Comparison of ENCODE assay signal across 8 cellular contexts in genomic region chr3:15205482-15205933, GRCh38. TPM values are rescaled to one million over a fixed set of nuclear protein-coding genes. Genes with fewer than 3 reads are reported as not detected.
DNase-seq lines count a peak whose midpoint lies in the region; ATAC-seq and TF ChIP-seq lines count a peak whose summit lies in the region.

No MANE protein-coding gene starts in this region.

- H3K79me2 ChIP-seq in H9 (ENCODE audit: insufficient read depth, low read length) (no peaks in the 10 kb centered on the region), hepatocyte (peaks cover 44% of the 10 kb centered on the region)

- no peak overlapping the region for H3K4ac ChIP-seq in H9 (ENCODE audit: low read depth, low read length)

- no peak for ATAC-seq in left lobe of liver
- ATAC-seq in HG02763 (IDR thresholded peaks at IDR 0.05; ENCODE audit: unreplicated experiment), result no peak

- H3K4me2 ChIP-seq in H9 (ENCODE audit: insufficient read depth, insufficient read length, low read length) (peak overlapping the region; percentile 88), hepatocyte (peak overlapping the region; percentile 77)

- no peak overlapping the region for H2BK5ac ChIP-seq in H9 (ENCODE audit: insufficient read length, low read length)

- no peak overlapping the region for H2BK20ac ChIP-seq in H9 (ENCODE audit: low read depth, low read length, poor library complexity, severe bottlenecking)

- H3K4me1 ChIP-seq in H9 (ENCODE audit: insufficient read depth, low read length) (no peaks in the 10 kb centered on the region), hepatocyte (ENCODE audit: insufficient read depth) (peaks cover 8% of the 10 kb centered on the region)

- no peaks in the 10 kb centered on the region for H4K20me1 ChIP-seq in H9 (ENCODE audit: control insufficient read depth, insufficient read depth, insufficient read length)
- H4K20me1 ChIP-seq in hepatocyte (ENCODE audit: insufficient read depth, poor library complexity, severe bottlenecking), result peaks cover 37% of the 10 kb centered on the region

- no peak overlapping the region for H2AK5ac ChIP-seq in H9 (ENCODE audit: insufficient read length, low read length)

- H3T11ph ChIP-seq in H9 (ENCODE audit: low read length), result no peak overlapping the region

- H3K36me3 Mint-ChIP-seq in H9 (ENCODE audit: insufficient read depth in 1 of 3, low read depth in 3 of 3), result peaks cover 0 to 4% (median 2%) of the 10 kb centered on the region in 3 experiments; a peak in 2 of 7 replicates
- H3K36me3 Mint-ChIP-seq in activated CD4-positive, alpha-beta memory T cell treated with anti-CD3 and anti-CD28 coated beads for 36 hours, result peaks cover 1% of the 10 kb centered on the region

- H3K23me2 ChIP-seq in H9 (ENCODE audit: insufficient read length, low read depth, low read length, poor library complexity, severe bottlenecking), result peaks cover 8% of the 10 kb centered on the region

- H3K56ac ChIP-seq in H9 (ENCODE audit: insufficient read length, low read depth, low read length), result no peak overlapping the region

- H3K27me3 ChIP-seq in H9 (ENCODE audit: insufficient read depth, low read length) (no peaks in the 10 kb centered on the region), hepatocyte (no peaks in the 10 kb centered on the region)

- intact Hi-C loops in activated CD4-positive, alpha-beta memory T cell treated with anti-CD3 and anti-CD28 coated beads for 36 hours (cut with micrococcal nuclease), result loop anchor here (5.0 to 10.0 kb wide), 7 partner anchors 127 to 1039 kb away; partner anchors contain the start of genes EAF1, METTL6, NR2C2 and SH3BP5

- H3K4me1 Mint-ChIP-seq in H9, result peaks cover 13 to 17% of the 10 kb centered on the region in 2 experiments
- H3K4me1 Mint-ChIP-seq in activated CD4-positive, alpha-beta memory T cell treated with anti-CD3 and anti-CD28 coated beads for 36 hours (ENCODE audit: low read depth), result peaks cover 26% of the 10 kb centered on the region

- no peak overlapping the region for H3K27ac ChIP-seq in H9 (ENCODE audit: insufficient read length, low read depth, low read length)
- H3K27ac ChIP-seq in hepatocyte, result peak overlapping the region; percentile 80
- peak overlapping the region in 20 of 21 experiments; percentile 48 to 99 (median 96) for H3K27ac ChIP-seq in skin epidermis

- no peak overlapping the region for H2BK12ac ChIP-seq in H9 (ENCODE audit: insufficient read length, low read depth, low read length)

- TF ChIP-seq CTCF in H9 (conservative IDR thresholded peaks at IDR 0.05), result no peak
- TF ChIP-seq CTCF in hepatocyte (IDR thresholded peaks at IDR 0.05; ENCODE audit: poor library complexity), result no peak

- no peaks in the 10 kb centered on the region for H3K9me3 Mint-ChIP-seq in H9
- H3K9me3 Mint-ChIP-seq in activated CD4-positive, alpha-beta memory T cell treated with anti-CD3 and anti-CD28 coated beads for 36 hours, result no peaks in the 10 kb centered on the region

- H3K18ac ChIP-seq in H9 (ENCODE audit: insufficient read length, low read depth, low read length), result no peak overlapping the region

- H2AFZ ChIP-seq in H9 (ENCODE audit: low read length) (no peak overlapping the region), hepatocyte (peak overlapping the region; percentile 75)

- peak overlapping the region; percentile 30 for H3K4me3 ChIP-seq in hepatocyte
- peak overlapping the region; percentile 82 to 95 (median 91) for H3K4me3 ChIP-seq in skin epidermis

- H3K27me3 Mint-ChIP-seq in H9 (ENCODE audit: low read depth), result no peaks in the 10 kb centered on the region
- no peaks in the 10 kb centered on the region for H3K27me3 Mint-ChIP-seq in activated CD4-positive, alpha-beta memory T cell treated with anti-CD3 and anti-CD28 coated beads for 36 hours

- H3K4me3 Mint-ChIP-seq in H9, result peak overlapping the region; percentile 77 to 87
- peak overlapping the region; percentile 79 for H3K4me3 Mint-ChIP-seq in activated CD4-positive, alpha-beta memory T cell treated with anti-CD3 and anti-CD28 coated beads for 36 hours

- H3K9me2 ChIP-seq in hepatocyte (replicated peaks; ENCODE audit: insufficient read depth), result no peaks in the 10 kb centered on the region

- no peaks in the 10 kb centered on the region for H3K9me3 ChIP-seq in H9 (ENCODE audit: control insufficient read depth, low read depth, low read length)
- no peaks in the 10 kb centered on the region for H3K9me3 ChIP-seq in hepatocyte (ENCODE audit: low read depth)

- H3K9ac ChIP-seq in H9 (ENCODE audit: extremely low read depth, insufficient read length, low read length), result no peak overlapping the region

- POLR2A ChIA-PET in activated CD4-positive, alpha-beta memory T cell treated with anti-CD3 and anti-CD28 coated beads for 36 hours (lab: Charles Lee), result interaction anchor here (0.7 to 2.0 kb wide), 10 partner anchors 41 to 1059 kb away, joined by 3 to 6 read pairs (median 4); partner anchors contain the start of genes DPH3, MRPS25, NR2C2 and OXNAD1

- no CpG with 5 or more reads among the region's 3 CpGs for WGBS in H9 (ENCODE audit: extremely low coverage, insufficient read length, low lambda C conversion rate)
- WGBS in hepatocyte (ENCODE audit: low lambda C conversion rate, missing lambda C conversion rate), result 5% methylated on average over 3 of the region's 3 CpGs

- no peaks in the 10 kb centered on the region for H3K36me3 ChIP-seq in hepatocyte (replicated peaks; ENCODE audit: insufficient read depth, low read depth)

- DNase-seq in H9 (no peak), hepatocyte (ENCODE audit: low spot score) (no peak), left lobe of liver (ENCODE audit: low spot score) (no peak), NCI-H2107 treated with DMSO at 0.1 percent for 48 hours (lab: John Stamatoyannopoulos, UW; ENCODE audit: unreplicated experiment) (no peak), hypothalamus (lab: John Stamatoyannopoulos, UW) (no peak)
- no peak for DNase-seq in activated CD4-positive, alpha-beta memory T cell treated with anti-CD3 and anti-CD28 coated beads for 36 hours

- H3K79me1 ChIP-seq in H9 (ENCODE audit: insufficient read depth, low read depth, low read length, poor library complexity, severe bottlenecking), result no peaks in the 10 kb centered on the region

- H4K91ac ChIP-seq in H9 (ENCODE audit: insufficient read length, low read depth, low read length), result no peak overlapping the region

- H3K27ac Mint-ChIP-seq in H9, result peak overlapping the region in 1 of 3 experiments; percentile 35; a peak in 1 of 7 replicates
- H3K27ac Mint-ChIP-seq in activated CD4-positive, alpha-beta memory T cell treated with anti-CD3 and anti-CD28 coated beads for 36 hours, result peak overlapping the region; percentile 81

- CTCF ChIA-PET in activated CD4-positive, alpha-beta memory T cell treated with anti-CD3 and anti-CD28 coated beads for 36 hours (lab: Charles Lee), result interaction anchor here (0.7 to 8.5 kb wide), 14 partner anchors 10 to 352 kb away, joined by 3 to 123 read pairs (median 6); no protein-coding TSS in a partner anchor

- H2BK120ac ChIP-seq in H9 (ENCODE audit: low read depth, low read length, poor library complexity, severe bottlenecking), result no peak overlapping the region

- H2BK15ac ChIP-seq in H9 (ENCODE audit: low read depth, low read length), result no peak overlapping the region

- no peak overlapping the region for H3K23ac ChIP-seq in H9 (ENCODE audit: insufficient read length, low read depth, low read length)

- H4K5ac ChIP-seq in H9 (ENCODE audit: insufficient read length, low read depth, low read length), result no peak overlapping the region

- no peak overlapping the region for H4K8ac ChIP-seq in H9 (replicated peaks; ENCODE audit: insufficient read length, low read depth, low read length)

- H3K14ac ChIP-seq in H9 (ENCODE audit: insufficient read depth, low read length), result no peak overlapping the region

RNA-seq across cellular contexts. Expression of gene CAPN7, which starts 0.5 kb away (rescaled TPM):
- total RNA-seq in H9 (2021) (25.2 and 26.1 TPM in 2 replicates), hepatocyte (48.5 and 60.3 TPM in 2 replicates), left lobe of liver (26.8 TPM)
- total RNA-seq in activated CD4-positive, alpha-beta memory T cell treated with anti-CD3 and anti-CD28 coated beads for 36 hours, result 10 to 100 TPM; 23.6 to 28.1 TPM
- polyA plus RNA-seq in hepatocyte, result 21.6 and 24.3 TPM in 2 replicates
